25 cellular contexts compared by ENCODE assay signal in the genomic region with DNA sequence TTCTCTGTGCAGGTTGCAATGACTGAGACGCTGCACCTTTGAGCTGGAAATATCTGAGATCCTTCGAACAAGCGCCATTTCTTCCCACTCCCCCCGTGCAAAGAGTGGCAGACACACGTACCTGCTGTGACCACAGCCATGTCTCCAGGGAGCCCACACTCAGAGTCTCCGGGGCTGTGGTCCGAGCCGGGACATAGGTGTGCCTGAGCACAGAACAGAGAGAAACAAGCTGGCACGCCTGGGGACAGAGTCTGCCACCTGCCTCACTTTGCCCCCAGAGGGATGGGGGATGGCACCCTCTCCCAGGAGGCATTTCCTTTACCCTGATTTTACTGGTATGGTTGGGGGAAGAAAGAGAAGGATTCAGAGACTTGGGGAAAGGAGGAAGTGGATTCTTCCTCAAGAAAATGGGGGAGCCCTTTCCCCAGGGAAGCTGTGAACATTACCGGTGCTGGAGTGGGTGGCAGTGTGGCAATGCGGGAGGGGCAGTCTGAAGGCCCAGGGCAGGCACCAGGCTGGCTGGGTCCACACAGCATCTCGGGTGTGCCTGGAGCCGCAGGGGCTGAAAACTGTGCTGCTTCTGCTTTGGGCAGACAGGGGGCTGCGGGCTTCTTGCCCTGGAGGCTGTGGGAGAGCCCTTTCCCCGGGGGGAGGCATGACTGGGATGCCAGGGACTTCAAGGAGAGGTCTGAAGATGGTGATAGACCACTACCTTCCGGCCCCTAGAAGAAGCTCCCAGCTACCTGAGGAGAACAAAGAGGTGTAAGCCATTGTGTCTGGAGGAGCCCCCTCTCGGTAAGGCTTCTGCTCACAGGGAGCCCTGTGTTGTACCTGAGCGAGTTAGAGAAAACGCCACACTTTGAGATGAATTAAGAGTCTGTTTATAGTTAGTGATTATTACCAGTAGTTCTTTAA. TPM values are rescaled to one million over a fixed set of nuclear protein-coding genes. Genes with fewer than 3 reads are reported as not detected.
A peak's percentile ranks its signal among the peaks of the same experiment; 100 is the strongest.
DNase-seq lines count a peak whose midpoint lies in the region; ATAC-seq, FAIRE-seq and TF ChIP-seq lines count a peak whose summit lies in the region.
"Had no signal": no experiment of that assay in that cellular context is flagged by ENCODE, and none has a peak within 500 bp of the region (broad histone marks: within the 10 kb centered on the region; RNA-seq: fewer than 3 reads in every experiment).

No MANE protein-coding gene starts in this region.

- peak overlapping the region; percentile 7 for H3K9ac ChIP-seq in HUES6 (ENCODE audit: low read length)

- peaks cover 12% of the 10 kb centered on the region for H3K4me1 Mint-ChIP-seq in stimulated activated memory B cell treated with anti-CD40 and anti-IgM and Interleukin-4, amounts not matched to agents 10 μg/mL and 1 μg/mL and 100 μg/mL, for 72 hours

- H3K27ac ChIP-seq in HUES6 (ENCODE audit: low read depth, low read length), result no peak overlapping the region
- H3K27ac ChIP-seq: epithelial cell of prostate, prostate gland, VCaP had no signal

- peaks cover 15% of the 10 kb centered on the region for H3K36me3 Mint-ChIP-seq in stimulated activated memory B cell treated with anti-CD40 and anti-IgM and Interleukin-4, amounts not matched to agents 10 μg/mL and 1 μg/mL and 100 μg/mL, for 72 hours
- H3K36me3 Mint-ChIP-seq: brain had no signal

- no peaks in the 10 kb centered on the region for H3K36me3 ChIP-seq in HUES6 (ENCODE audit: control insufficient read depth, insufficient read depth, low read length)
- H3K36me3 ChIP-seq: prostate gland had no signal

- no peak for TF ChIP-seq POLR2A in GM12891 (IDR thresholded peaks at IDR 0.05; ENCODE audit: low read depth, low read length)

- H3K9me3 ChIP-seq in HUES6 (ENCODE audit: control insufficient read depth, insufficient read depth, low read depth, low read length), result no peaks in the 10 kb centered on the region
- H3K9me3 ChIP-seq: prostate gland had no signal

- no peaks in the 10 kb centered on the region for H3K27me3 Mint-ChIP-seq in stimulated activated memory B cell treated with anti-CD40 and anti-IgM and Interleukin-4, amounts not matched to agents 10 μg/mL and 1 μg/mL and 100 μg/mL, for 72 hours
- H3K27me3 Mint-ChIP-seq: activated T-cell treated with anti-CD3 and anti-CD28 coated beads, Interleukin-2, amount 50 U/mL, for 24 hours had no signal

- no peaks in the 10 kb centered on the region for H3K27me3 ChIP-seq in HUES6 (ENCODE audit: control insufficient read depth, insufficient read depth, low read length)

- peaks cover 22% of the 10 kb centered on the region for H3K4me1 ChIP-seq in HUES6 (ENCODE audit: control insufficient read depth, insufficient read depth, low read length)
- H3K4me1 ChIP-seq: prostate gland had no signal

- no peak for FAIRE-seq in GM12891 (lab: Jason Lieb, UNC)
- FAIRE-seq: K562 had no signal

- H3K27ac Mint-ChIP-seq in stimulated activated memory B cell treated with anti-CD40 and anti-IgM and Interleukin-4, amounts not matched to agents 10 μg/mL and 1 μg/mL and 100 μg/mL, for 72 hours, result peak overlapping the region; percentile 53
- H3K27ac Mint-ChIP-seq: activated T-cell treated with anti-CD3 and anti-CD28 coated beads, Interleukin-2, amount 50 U/mL, for 24 hours; brain had no signal

- H3K4me3 Mint-ChIP-seq in stimulated activated memory B cell treated with anti-CD40 and anti-IgM and Interleukin-4, amounts not matched to agents 10 μg/mL and 1 μg/mL and 100 μg/mL, for 72 hours, result no peak overlapping the region
- H3K4me3 Mint-ChIP-seq: activated T-cell treated with anti-CD3 and anti-CD28 coated beads, Interleukin-2, amount 50 U/mL, for 24 hours; brain had no signal

- no peak for ATAC-seq in stimulated activated memory B cell treated with anti-CD40 and anti-IgM and Interleukin-4, amounts not matched to agents 10 μg/mL and 1 μg/mL and 100 μg/mL, for 72 hours
- no peak for ATAC-seq in GM19328 (IDR thresholded peaks at IDR 0.05; ENCODE audit: unreplicated experiment)
- ATAC-seq: K562 had no signal

- no peaks in the 10 kb centered on the region for H3K9me3 Mint-ChIP-seq in stimulated activated memory B cell treated with anti-CD40 and anti-IgM and Interleukin-4, amounts not matched to agents 10 μg/mL and 1 μg/mL and 100 μg/mL, for 72 hours
- H3K9me3 Mint-ChIP-seq: activated T-cell treated with anti-CD3 and anti-CD28 coated beads, Interleukin-2, amount 50 U/mL, for 24 hours; brain had no signal

- no peak overlapping the region for H3K4me3 ChIP-seq in HUES6 (ENCODE audit: low read depth, low read length)
- H3K4me3 ChIP-seq: K562, prostate gland had no signal

- DNase-seq in GM12891 (ENCODE audit: insufficient read length, low spot score), result no peak
- peak; percentile 48 for DNase-seq in iPS-NIHi7 (ENCODE audit: extremely low spot score)
- no peak for DNase-seq in globus pallidus (ENCODE audit: low spot score)
- DNase-seq in NCI-H2107 treated with DMSO at 0.1 percent for 48 hours (lab: John Stamatoyannopoulos, UW; ENCODE audit: unreplicated experiment), result no peak
- DNase-seq: activated CD4-positive, alpha-beta T cell treated with anti-CD3 and anti-CD28 coated beads for 48 hours; activated CD8-positive, alpha-beta memory T cell treated with anti-CD3 and anti-CD28 coated beads for 24 hours; activated gamma-delta T cell; activated T-cell treated with anti-CD3 and anti-CD28 coated beads, Interleukin-2, amount 50 U/mL, for 24 hours; C1 segment of cervical spinal cord; mammary epithelial cell; NCI-H1105; NCI-H187 treated with DMSO at 0.1 percent for 48 hours; NCI-H526; SHP77 treated with DMSO at 0.1 percent for 48 hours; SW 1271; T-helper 9 cell had no signal

TF ChIP-seq in GM12891, 5 proteins besides CTCF, POLR2A, EP300 and RAD21:
- TF ChIP-seq SPI1 (IDR thresholded peaks at IDR 0.05; ENCODE audit: low read depth, low read length) (peak; percentile 5; the same call in 1 of the 2 replicates), POLR2AphosphoS5 (IDR thresholded peaks at IDR 0.05; ENCODE audit: low read depth, low read length) (no peak)

RNA-seq across cellular contexts. Expression of gene PIK3R6, which starts 6.6 kb away (rescaled TPM):
- 115 TPM for polyA plus RNA-seq in GM12891 (2012; ENCODE audit: low read depth, missing spikeins)
- polyA plus RNA-seq: AG04450, K562 had no signal
